Comparison of ENCODE assay signal across 7 cellular contexts in the genomic region with DNA sequence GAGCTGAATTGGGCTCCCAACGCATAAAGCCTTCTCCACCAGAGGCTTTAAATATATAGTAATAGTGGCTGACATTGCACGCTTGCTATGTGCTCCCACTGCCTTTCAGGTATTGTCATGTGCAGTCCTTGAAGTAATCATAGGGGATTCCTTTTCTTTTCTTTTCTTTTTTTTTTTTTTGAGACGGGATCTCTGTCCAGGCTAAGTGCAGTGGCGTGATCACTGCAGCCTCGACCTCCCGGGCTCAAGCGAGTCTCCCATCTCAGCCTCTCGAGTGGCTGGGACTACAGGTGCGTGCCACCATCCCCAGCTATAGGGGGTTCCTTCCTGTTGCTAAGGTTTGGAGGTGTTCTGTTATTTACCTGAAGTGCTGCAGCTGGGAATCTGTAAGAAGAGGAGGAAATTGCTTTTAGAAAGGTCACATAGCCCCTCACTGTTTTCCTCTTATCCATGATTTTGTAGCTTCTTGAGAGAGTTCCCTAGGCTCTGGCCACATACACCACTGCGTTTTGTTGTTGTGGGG. TPM values are rescaled to one million over a fixed set of nuclear protein-coding genes. Genes with fewer than 3 reads are reported as not detected.
A peak's percentile ranks its signal among the peaks of the same experiment; 100 is the strongest.
DNase-seq lines count a peak whose midpoint lies in the region; ATAC-seq, FAIRE-seq and TF ChIP-seq lines count a peak whose summit lies in the region.

No MANE protein-coding gene starts in this region.

- peak overlapping the region; percentile 98 for H3K9ac ChIP-seq in HUES64 (ENCODE audit: low read depth, low read length)
- peak overlapping the region; percentile 99 for H3K9ac ChIP-seq in keratinocyte (ENCODE audit: control insufficient read depth, extremely low read depth, insufficient read depth, low read length)
- peak overlapping the region; percentile 75 to 99 (median 94) for H3K9ac ChIP-seq in subcutaneous abdominal adipose tissue (ENCODE audit: low read length in 5 of 5)

- H3K4me3 ChIP-seq in HUES64 (ENCODE audit: low read length) = peak overlapping the region; percentile 91
- H3K4me3 ChIP-seq in keratinocyte (ENCODE audit: control insufficient read depth in 2 of 3, extremely low read depth in 1 of 3, insufficient read depth in 2 of 3, low read depth in 1 of 3, low read length in 3 of 3) = peak overlapping the region; percentile 79 to 98 (median 93)
- H3K4me3 ChIP-seq in subcutaneous abdominal adipose tissue (ENCODE audit: low read depth in 1 of 5, low read length in 5 of 5) = peak overlapping the region; percentile 73 to 98 (median 92)

- no peaks in the 10 kb centered on the region for H3K9me1 ChIP-seq in keratinocyte (ENCODE audit: control insufficient read depth, extremely low read depth, insufficient read depth, low read length)

- FAIRE-seq in keratinocyte (lab: Jason Lieb, UNC) = no peak

- peak overlapping the region; percentile 94 for H3K27ac ChIP-seq in HUES64 (ENCODE audit: low read depth, low read length)
- peak overlapping the region; percentile 94 for H3K27ac ChIP-seq in keratinocyte (ENCODE audit: control insufficient read depth, insufficient read depth, low read length)
- H3K27ac ChIP-seq in subcutaneous abdominal adipose tissue (ENCODE audit: low read depth, low read length) = peak overlapping the region; percentile 94

- no peak for ATAC-seq in activated naive CD8-positive, alpha-beta T cell treated with anti-CD3 and anti-CD28 coated beads, Interleukin-2, amount 50 U/mL, for 24 hours
- ATAC-seq in GM21619 (IDR thresholded peaks at IDR 0.05; ENCODE audit: unreplicated experiment) = no peak

- H3K36me3 Mint-ChIP-seq in activated naive CD8-positive, alpha-beta T cell treated with anti-CD3 and anti-CD28 coated beads, Interleukin-2, amount 50 U/mL, for 24 hours (ENCODE audit: low read depth) = peaks cover 56% of the 10 kb centered on the region

- DNase-seq in activated naive CD8-positive, alpha-beta T cell treated with anti-CD3 and anti-CD28 coated beads, Interleukin-2, amount 50 U/mL, for 24 hours = no peak
- DNase-seq in keratinocyte (ENCODE audit: low read depth, low spot score) (no peak), NCI-H526 (lab: John Stamatoyannopoulos, UW) (no peak), NAMALWA (ENCODE audit: low spot score) (no peak)

- peak overlapping the region; percentile 99 for H3K27ac Mint-ChIP-seq in activated naive CD8-positive, alpha-beta T cell treated with anti-CD3 and anti-CD28 coated beads, Interleukin-2, amount 50 U/mL, for 24 hours

- H3K4me1 ChIP-seq in HUES64 (ENCODE audit: insufficient read depth, low read length) (peaks cover 18% of the 10 kb centered on the region), keratinocyte (ENCODE audit: control insufficient read depth, extremely low read depth, insufficient read depth, low read length) (peaks cover 32% of the 10 kb centered on the region), subcutaneous abdominal adipose tissue (ENCODE audit: control insufficient read depth in 5 of 5, insufficient read depth in 5 of 5, low read length in 5 of 5) (peaks cover 8 to 37% (median 36%) of the 10 kb centered on the region in 5 donors)

- H3K27me3 ChIP-seq in HUES64 (ENCODE audit: insufficient read depth, low read length) (no peaks in the 10 kb centered on the region), keratinocyte (ENCODE audit: control insufficient read depth, extremely low read depth, insufficient read depth, low read length) (no peaks in the 10 kb centered on the region), subcutaneous abdominal adipose tissue (ENCODE audit: control insufficient read depth in 5 of 5, insufficient read depth in 4 of 5, low read length in 5 of 5) (no peaks in the 10 kb centered on the region)

- peak overlapping the region; percentile 96 for H3K4me3 Mint-ChIP-seq in activated naive CD8-positive, alpha-beta T cell treated with anti-CD3 and anti-CD28 coated beads, Interleukin-2, amount 50 U/mL, for 24 hours

- H3K9me3 Mint-ChIP-seq in activated naive CD8-positive, alpha-beta T cell treated with anti-CD3 and anti-CD28 coated beads, Interleukin-2, amount 50 U/mL, for 24 hours = no peaks in the 10 kb centered on the region

- H3K36me3 ChIP-seq in HUES64 (ENCODE audit: insufficient read depth, low read length) (peaks cover 47% of the 10 kb centered on the region), keratinocyte (ENCODE audit: control insufficient read depth in 2 of 2, extremely low read depth in 1 of 2, insufficient read depth in 2 of 2, low read length in 2 of 2) (peaks cover 26 to 41% of the 10 kb centered on the region in 2 experiments), subcutaneous abdominal adipose tissue (ENCODE audit: control insufficient read depth in 5 of 5, insufficient read depth in 5 of 5, low read length in 5 of 5) (peaks cover 7 to 43% (median 34%) of the 10 kb centered on the region in 5 donors)

- H3K27me3 Mint-ChIP-seq in activated naive CD8-positive, alpha-beta T cell treated with anti-CD3 and anti-CD28 coated beads, Interleukin-2, amount 50 U/mL, for 24 hours = no peaks in the 10 kb centered on the region

- H4K20me1 ChIP-seq in keratinocyte (ENCODE audit: control insufficient read depth, extremely low read depth, insufficient read depth, low read length) = peaks cover 4% of the 10 kb centered on the region

- TF ChIP-seq CTCF in keratinocyte (optimal IDR thresholded peaks at IDR 0.05 in 1 of 3, IDR thresholded peaks at IDR 0.05 in 1 of 3, conservative IDR thresholded peaks at IDR 0.05 in 1 of 3; ENCODE audit: extremely low read depth in 1 of 3, insufficient read depth in 2 of 3, low read length in 3 of 3) = no peak

- dilution Hi-C loops in keratinocyte (cut with MboI; ENCODE audit: extremely low pct_ligation_motif_present, low sequenced_read_pairs) = no loop called here

- H3K4me1 Mint-ChIP-seq in activated naive CD8-positive, alpha-beta T cell treated with anti-CD3 and anti-CD28 coated beads, Interleukin-2, amount 50 U/mL, for 24 hours = peaks cover 42% of the 10 kb centered on the region

- H3K4me2 ChIP-seq in keratinocyte (ENCODE audit: control insufficient read depth, extremely low read depth, insufficient read depth, low read depth, low read length) = peak overlapping the region; percentile 86

- 14% methylated on average over 10 of the region's 10 CpGs for WGBS in HUES64

- peaks cover 27% of the 10 kb centered on the region for H3K79me2 ChIP-seq in keratinocyte (ENCODE audit: control insufficient read depth, insufficient read depth, low read length)

- H2AFZ ChIP-seq in keratinocyte (ENCODE audit: control insufficient read depth, low read length) = no peak overlapping the region

- H3K9me3 ChIP-seq in HUES64 (ENCODE audit: insufficient read depth, low read depth, low read length) (no peaks in the 10 kb centered on the region), keratinocyte (ENCODE audit: control insufficient read depth, low read depth, low read length) (no peaks in the 10 kb centered on the region), subcutaneous abdominal adipose tissue (ENCODE audit: control insufficient read depth in 5 of 5, low read length in 5 of 5) (no peaks in the 10 kb centered on the region)

RNA-seq across cellular contexts. Expression of a gene that starts 0.8 kb away (rescaled TPM):
- polyA plus RNA-seq in HUES64 (2013, experiment 1 of 2) = 2,026 TPM
- 1,998 TPM for polyA plus RNA-seq in HUES64 (2013, experiment 2 of 2)
- 4,091 to 7,614 TPM (median 7,074 TPM) in 3 replicates for polyA plus RNA-seq in keratinocyte
- 779 TPM for polyA plus RNA-seq in keratinocyte (2011; ENCODE audit: low read depth)
- 5,475 and 5,815 TPM in 2 replicates for polyA plus RNA-seq in keratinocyte (2011; cell fraction: cytosol; rRNA removed)
- polyA plus RNA-seq in keratinocyte (2011; cell fraction: nucleus; rRNA removed) = 1,608 and 1,639 TPM in 2 replicates
- polyA plus RNA-seq in keratinocyte (2012; ENCODE audit: low replicate concordance) = 3,581 and 3,765 TPM in 2 replicates
- polyA minus RNA-seq in keratinocyte = 772 to 1,998 TPM (median 856 TPM) in 3 replicates
- polyA minus RNA-seq in keratinocyte (2011; cell fraction: cytosol; rRNA and poly(A)+ RNA removed) = 1,363 TPM
- 394 and 446 TPM in 2 replicates for polyA minus RNA-seq in keratinocyte (2011; cell fraction: nucleus; rRNA and poly(A)+ RNA removed)

RNA-seq across cellular contexts. Expression of a gene that starts 7.5 kb away (rescaled TPM):
- 1.8 TPM for polyA plus RNA-seq in HUES64 (2013, experiment 1 of 2)
- polyA plus RNA-seq in HUES64 (2013, experiment 2 of 2) = 1.9 TPM
- 22.0 to 34.8 TPM (median 27.6 TPM) in 3 replicates for polyA plus RNA-seq in keratinocyte
- polyA plus RNA-seq in keratinocyte (2011; ENCODE audit: low read depth) = not detected
- polyA plus RNA-seq in keratinocyte (2011; cell fraction: cytosol; rRNA removed) = 12.4 and 20.7 TPM in 2 replicates
- 15.2 and 15.8 TPM in 2 replicates for polyA plus RNA-seq in keratinocyte (2011; cell fraction: nucleus; rRNA removed)
- 0.83 and 30.2 TPM in 2 replicates for polyA plus RNA-seq in keratinocyte (2012; ENCODE audit: low replicate concordance)
- polyA minus RNA-seq in keratinocyte = 16.8 to 37.7 TPM (median 19.3 TPM) in 3 replicates
- polyA minus RNA-seq in keratinocyte (2011; cell fraction: cytosol; rRNA and poly(A)+ RNA removed) = 15.0 TPM
- polyA minus RNA-seq in keratinocyte (2011; cell fraction: nucleus; rRNA and poly(A)+ RNA removed) = 5.3 and 6.4 TPM in 2 replicates

RNA-seq across cellular contexts. Expression of a gene that starts 18.7 kb away (rescaled TPM):
- 9.1 TPM for polyA plus RNA-seq in HUES64 (2013, experiment 1 of 2)
- 8.1 TPM for polyA plus RNA-seq in HUES64 (2013, experiment 2 of 2)
- polyA plus RNA-seq in keratinocyte = 10.8 to 12.8 TPM (median 11.1 TPM) in 3 replicates
- 6.9 TPM for polyA plus RNA-seq in keratinocyte (2011; ENCODE audit: low read depth)
- 6.8 and 8.3 TPM in 2 replicates for polyA plus RNA-seq in keratinocyte (2011; cell fraction: cytosol; rRNA removed)
- 21.1 and 23.9 TPM in 2 replicates for polyA plus RNA-seq in keratinocyte (2011; cell fraction: nucleus; rRNA removed)
- 7.6 and 9.8 TPM in 2 replicates for polyA plus RNA-seq in keratinocyte (2012; ENCODE audit: low replicate concordance)
- polyA minus RNA-seq in keratinocyte = 8.4 to 14.6 TPM (median 12.7 TPM) in 3 replicates
- 4.2 TPM for polyA minus RNA-seq in keratinocyte (2011; cell fraction: cytosol; rRNA and poly(A)+ RNA removed)
- polyA minus RNA-seq in keratinocyte (2011; cell fraction: nucleus; rRNA and poly(A)+ RNA removed) = 7.1 and 13.3 TPM in 2 replicates

RNA-seq across cellular contexts. Expression of a gene that starts 19.2 kb away (rescaled TPM):
- polyA plus RNA-seq in HUES64 (2013, experiment 1 of 2) = 3.1 TPM
- polyA plus RNA-seq in HUES64 (2013, experiment 2 of 2) = 4.0 TPM
- 0.19 to 0.44 TPM (median 0.37 TPM) in 3 replicates for polyA plus RNA-seq in keratinocyte
- polyA plus RNA-seq in keratinocyte (2011; ENCODE audit: low read depth) = not detected
- 0.10 and 0.21 TPM in 2 replicates for polyA plus RNA-seq in keratinocyte (2011; cell fraction: cytosol; rRNA removed)
- 1.4 and 1.6 TPM in 2 replicates for polyA plus RNA-seq in keratinocyte (2011; cell fraction: nucleus; rRNA removed)
- polyA plus RNA-seq in keratinocyte (2012; ENCODE audit: low replicate concordance) = 0.16 and 0.26 TPM in 2 replicates
- 0.16 to 0.67 TPM (median 0.33 TPM) in 3 replicates for polyA minus RNA-seq in keratinocyte
- not detected for polyA minus RNA-seq in keratinocyte (2011; cell fraction: cytosol; rRNA and poly(A)+ RNA removed)
- 0.53 and 1.4 TPM in 2 replicates for polyA minus RNA-seq in keratinocyte (2011; cell fraction: nucleus; rRNA and poly(A)+ RNA removed)

RNA-seq across cellular contexts. Expression of a gene that starts 23.1 kb away (rescaled TPM):
- 114 TPM for polyA plus RNA-seq in HUES64 (2013, experiment 1 of 2)
- polyA plus RNA-seq in HUES64 (2013, experiment 2 of 2) = 125 TPM
- 151 to 186 TPM (median 183 TPM) in 3 replicates for polyA plus RNA-seq in keratinocyte
- 31.9 TPM for polyA plus RNA-seq in keratinocyte (2011; ENCODE audit: low read depth)
- polyA plus RNA-seq in keratinocyte (2011; cell fraction: cytosol; rRNA removed) = 172 and 254 TPM in 2 replicates
- 139 and 148 TPM in 2 replicates for polyA plus RNA-seq in keratinocyte (2011; cell fraction: nucleus; rRNA removed)
- 291 and 376 TPM in 2 replicates for polyA plus RNA-seq in keratinocyte (2012; ENCODE audit: low replicate concordance)
- polyA minus RNA-seq in keratinocyte = 312 to 597 TPM (median 313 TPM) in 3 replicates
- polyA minus RNA-seq in keratinocyte (2011; cell fraction: cytosol; rRNA and poly(A)+ RNA removed) = 562 TPM
- 101 and 122 TPM in 2 replicates for polyA minus RNA-seq in keratinocyte (2011; cell fraction: nucleus; rRNA and poly(A)+ RNA removed)
